ENCODE assay signal across 10 cellular contexts in genomic region chr6:113697642-113698410, GRCh38.
DNase-seq lines count a peak whose midpoint lies in the region; ATAC-seq and TF ChIP-seq lines count a peak whose summit lies in the region.
"Had no signal": no experiment of that assay in that cellular context is flagged by ENCODE, and none has a peak within 500 bp of the region (broad histone marks: within the 10 kb centered on the region; RNA-seq: fewer than 3 reads in every experiment).

No MANE protein-coding gene starts in this region.

- no peak for TF ChIP-seq CTCF in tibial nerve (IDR thresholded peaks at IDR 0.05)

- no peaks in the 10 kb centered on the region for H3K36me3 ChIP-seq in tibial nerve

- no peak overlapping the region for H3K4me3 ChIP-seq in tibial nerve

- H3K27me3 ChIP-seq in tibial nerve, result no peaks in the 10 kb centered on the region

- WGBS in tibial nerve, 2 donors, result 69 to 74% methylated on average over 4 of the region's 4 CpGs

- DNase-seq in GM04504 (ENCODE audit: low read depth), result peak; percentile 72
- peak; percentile 66 for DNase-seq in SIG-M5 (lab: John Stamatoyannopoulos, UW)
- DNase-seq in hepatic stellate cell (ENCODE audit: low spot score), result peak; percentile 64
- no peak for DNase-seq in NCI-H1694 (lab: John Stamatoyannopoulos, UW)
- no peak for DNase-seq in iPS-NIHi11 (ENCODE audit: low spot score)
- no peak for DNase-seq in tibial nerve (ENCODE audit: low spot score in 2 of 2)
- DNase-seq: NCI-H774 had no signal

- no peak for TF ChIP-seq POLR2A in tibial nerve (IDR thresholded peaks at IDR 0.05)

- no peak overlapping the region for H3K27ac ChIP-seq in tibial nerve

- H3K4me1 ChIP-seq in tibial nerve, result peaks cover 0 to 21% (median 5%) of the 10 kb centered on the region in 4 donors

- no peak for TF ChIP-seq EP300 in tibial nerve (IDR thresholded peaks at IDR 0.05)

- no peaks in the 10 kb centered on the region for H3K9me3 ChIP-seq in tibial nerve

- peak; percentile 65 for ATAC-seq in HG03139 (IDR thresholded peaks at IDR 0.05; ENCODE audit: unreplicated experiment)
- ATAC-seq in activated CD4-positive, CD25-positive, alpha-beta regulatory T cell treated with anti-CD3 and anti-CD28 coated beads, Interleukin-2, amount 50 U/mL, for 24 hours, result no peak
- ATAC-seq: natural killer cell treated with Interleukin-12 subunit alpha and Interleukin-12 subunit beta and Interleukin-15 and Interleukin-18, amount 100 ng/mL, for 72 hours had no signal

Comparison
In these comparisons a context has a peak if more than half of its experiments do, and no peak if none do; other contexts are left out.
1. DNase-seq: peak in GM04504 (single experiment), SIG-M5 (single experiment) and hepatic stellate cell (single experiment); none in NCI-H1694 (single experiment), iPS-NIHi11 (single experiment) and tibial nerve (0 of 2).